Comparison of ENCODE assay signal across 10 cellular contexts in genomic region chr19:33194884-33195710, GRCh38. TPM values are rescaled to one million over a fixed set of nuclear protein-coding genes. Genes with fewer than 3 reads are reported as not detected.
DNase-seq lines count a peak whose midpoint lies in the region; ATAC-seq, FAIRE-seq and TF ChIP-seq lines count a peak whose summit lies in the region.
"Had no signal": no experiment of that assay in that cellular context is flagged by ENCODE, and none has a peak within 500 bp of the region (broad histone marks: within the 10 kb centered on the region; RNA-seq: fewer than 3 reads in every experiment).

No MANE protein-coding gene starts in this region.

- ATAC-seq in T-helper 17 cell (no peak), heart right ventricle (peak; percentile 66 to 77 (median 71))

- H3K27ac ChIP-seq in heart right ventricle: peak overlapping the region in 8 of 10 donors; percentile 35 to 71 (median 58)

- H3K9me3 ChIP-seq in T-helper 17 cell (ENCODE audit: control insufficient read depth, low read length, poor library complexity, severe bottlenecking) (no peaks in the 10 kb centered on the region), heart right ventricle (no peaks in the 10 kb centered on the region)

- peak overlapping the region; percentile 68 for H3K4me3 Mint-ChIP-seq in T-helper 17 cell

- H3K27me3 Mint-ChIP-seq in T-helper 17 cell: peaks cover 50% of the 10 kb centered on the region

- intact Hi-C loops in heart right ventricle (cut with DNase I): no loop called here

- TF ChIP-seq CTCF in heart right ventricle (IDR thresholded peaks at IDR 0.05): no peak

- no peak overlapping the region for H3K27ac Mint-ChIP-seq in T-helper 17 cell

- H3K4me3 ChIP-seq in heart right ventricle: peak overlapping the region; percentile 41 to 81 (median 63)

- peaks cover 0 to 30% (median 0%) of the 10 kb centered on the region in 7 donors for H3K27me3 ChIP-seq in heart right ventricle

- peaks cover 0 to 22% (median 0%) of the 10 kb centered on the region in 9 donors for H3K36me3 ChIP-seq in heart right ventricle

- peaks cover 2% of the 10 kb centered on the region for H3K36me3 Mint-ChIP-seq in T-helper 17 cell (ENCODE audit: low read depth)

- FAIRE-seq in H54 (lab: Jason Lieb, UNC): no peak
- FAIRE-seq: A204.1 had no signal

- H3K4me1 Mint-ChIP-seq in T-helper 17 cell: peaks cover 6% of the 10 kb centered on the region

- DNase-seq in DMS 273 (lab: John Stamatoyannopoulos, UW; ENCODE audit: unreplicated experiment) (peak; percentile 62), DMS 273 treated with DMSO at 0.1 percent for 48 hours (lab: John Stamatoyannopoulos, UW) (no peak), T-helper 17 cell (no peak), heart right ventricle (peak in 1 of 2 donors; percentile 35), retina (peak; percentile 54), SHP77 (lab: John Stamatoyannopoulos, UW) (no peak), H54 (ENCODE audit: insufficient read length, low spot score) (no peak)
- DNase-seq in activated naive CD4-positive, alpha-beta T cell (lab: John Stamatoyannopoulos, UW): no peak

- no peak for TF ChIP-seq POLR2A in H54 (IDR thresholded peaks at IDR 0.05; ENCODE audit: low read depth, low read length)

- 1 to 2% methylated on average over 46 to 50 of the region's 50 CpGs for WGBS in heart right ventricle, 2 donors

- H3K4me1 ChIP-seq in heart right ventricle: peaks cover 0 to 11% (median 6%) of the 10 kb centered on the region in 9 donors

RNA-seq across cellular contexts. Expression of gene LRP3, which starts 1.0 kb away (rescaled TPM):
- total RNA-seq in T-helper 17 cell (under 1 TPM in 1 of 2 donors, not detected in 1; 0.52 TPM), heart right ventricle (10 to 100 TPM; 13.7 to 23.6 (median 16.3) TPM)
- polyA plus RNA-seq in heart right ventricle: 1 to 10 TPM; 8.5 to 9.9 TPM

RNA-seq across cellular contexts. Expression of gene SLC7A10, which starts 30.6 kb away (rescaled TPM):
- not detected for total RNA-seq in T-helper 17 cell
- under 1 TPM in 3 of 10 donors, not detected in 7; 0.31 to 0.70 (median 0.64) TPM for total RNA-seq in heart right ventricle
- under 1 TPM; 0.61 to 0.66 TPM for polyA plus RNA-seq in heart right ventricle
- total RNA-seq: T-helper 2 cell treated with Interferon-gamma antibody and Interleukin-4, amounts not matched to agents 100 ng/mL and 5 ng/mL, for 36 hours had no signal

Comparison
In these comparisons a context has a peak if more than half of its experiments do, and no peak if none do; other contexts are left out.
1. DNase-seq: peak in DMS 273 (single experiment) and retina (single experiment); none in DMS 273 treated with DMSO at 0.1 percent for 48 hours (single experiment), T-helper 17 cell (0 of 3), SHP77 (0 of 2), H54 (single experiment) and activated naive CD4-positive, alpha-beta T cell (0 of 4).
2. RNA of gene LRP3, which starts 1.0 kb away (total RNA-seq): 13.7 to 23.6 TPM in heart right ventricle; 0.52 TPM in T-helper 17 cell; every median in the first group is over 4 times any median in the second.